Comparison of ENCODE assay signal across 1 cellular context in genomic region chr20:53639128-53639527, GRCh38.
A peak's percentile ranks its signal among the peaks of the same experiment; 100 is the strongest.
TF ChIP-seq lines count a peak whose summit lies in the region.

No MANE protein-coding gene starts in this region.

TF ChIP-seq in GM12878, 131 proteins besides CTCF, POLR2A, EP300 and RAD21:
- TF ChIP-seq NFXL1 (IDR thresholded peaks at IDR 0.05; ENCODE audit: borderline replicate concordance) (peak; percentile 50), PRDM15 (CRISPR knock-in tag; IDR thresholded peaks at IDR 0.05) (no peak)
